Comparison of ENCODE assay signal across 8 cellular contexts in genomic region chr7:138449580-138449979, GRCh38. TPM values are rescaled to one million over a fixed set of nuclear protein-coding genes. Genes with fewer than 3 reads are reported as not detected.
A peak's percentile ranks its signal among the peaks of the same experiment; 100 is the strongest.
DNase-seq lines count a peak whose midpoint lies in the region; ATAC-seq and TF ChIP-seq lines count a peak whose summit lies in the region.

No MANE protein-coding gene starts in this region.

- H3K27ac Mint-ChIP-seq in activated T-helper 17 cell treated with anti-CD3 and anti-CD28 coated beads, Interleukin-2, amount 50 U/mL, for 72 hours: no peak overlapping the region

- no peak overlapping the region for H3K27ac ChIP-seq in right lobe of liver

- H3K4me3 ChIP-seq in AG10803 (ENCODE audit: low read length) (no peak overlapping the region), HFF-Myc (replicated peaks; ENCODE audit: low read depth, low read length) (no peak overlapping the region), right lobe of liver (no peak overlapping the region)

- no peak for ATAC-seq in right lobe of liver
- ATAC-seq in HG02759 (IDR thresholded peaks at IDR 0.05; ENCODE audit: unreplicated experiment): no peak
- ATAC-seq in HG03025 (IDR thresholded peaks at IDR 0.05; ENCODE audit: low FRiP score, unreplicated experiment): no peak
- ATAC-seq in activated T-helper 17 cell treated with anti-CD3 and anti-CD28 coated beads, Interleukin-2, amount 50 U/mL, for 72 hours (replicated peaks): no peak

- no peak overlapping the region for H3K4me3 Mint-ChIP-seq in activated T-helper 17 cell treated with anti-CD3 and anti-CD28 coated beads, Interleukin-2, amount 50 U/mL, for 72 hours

- H3K36me3 Mint-ChIP-seq in activated T-helper 17 cell treated with anti-CD3 and anti-CD28 coated beads, Interleukin-2, amount 50 U/mL, for 72 hours (ENCODE audit: low read depth): no peaks in the 10 kb centered on the region

- H3K4me1 ChIP-seq in right lobe of liver: no peaks in the 10 kb centered on the region

- WGBS in right lobe of liver (ENCODE audit: insufficient coverage, low coverage, low lambda C conversion rate, missing lambda C conversion rate): 83% methylated on average over 6 of the region's 6 CpGs

- TF ChIP-seq POLR2A in right lobe of liver (IDR thresholded peaks at IDR 0.05): no peak

- TF ChIP-seq CTCF in AG10803 (conservative IDR thresholded peaks at IDR 0.05; ENCODE audit: low read length) (peak; percentile 21), HFF-Myc (IDR thresholded peaks at IDR 0.05; ENCODE audit: low read depth, low read length, missing control alignments) (peak; percentile 51), right lobe of liver (IDR thresholded peaks at IDR 0.05) (peak in 3 of 4 donors; percentile 18 to 26 (median 20))

- H3K9me3 Mint-ChIP-seq in activated T-helper 17 cell treated with anti-CD3 and anti-CD28 coated beads, Interleukin-2, amount 50 U/mL, for 72 hours: no peaks in the 10 kb centered on the region

- DNase-seq in AG10803 (ENCODE audit: low read depth): no peak
- no peak for DNase-seq in HFF-Myc (ENCODE audit: extremely low read depth, low read depth)
- peak; percentile 46 for DNase-seq in activated CD8-positive, alpha-beta memory T cell treated with anti-CD3 and anti-CD28 coated beads, Interleukin-2, amount 50 U/mL, for 4 hours
- DNase-seq in right lobe of liver: no peak
- DNase-seq in NCI-H2171 treated with DMSO at 0.1 percent for 48 hours (lab: John Stamatoyannopoulos, UW): no peak

- peaks cover 3% of the 10 kb centered on the region for H3K27me3 Mint-ChIP-seq in activated T-helper 17 cell treated with anti-CD3 and anti-CD28 coated beads, Interleukin-2, amount 50 U/mL, for 72 hours

- H3K36me3 ChIP-seq in right lobe of liver: no peaks in the 10 kb centered on the region

- intact Hi-C loops in right lobe of liver (cut with DNase I): no loop called here

- H3K9me3 ChIP-seq in right lobe of liver: no peaks in the 10 kb centered on the region

- H3K27me3 ChIP-seq in right lobe of liver: no peaks in the 10 kb centered on the region

- no peaks in the 10 kb centered on the region for H3K4me1 Mint-ChIP-seq in activated T-helper 17 cell treated with anti-CD3 and anti-CD28 coated beads, Interleukin-2, amount 50 U/mL, for 72 hours

RNA-seq across cellular contexts. Expression of gene TRIM24, which starts 10.5 kb away (rescaled TPM):
- total RNA-seq in right lobe of liver: 10 to 100 TPM; 14.5 to 18.9 (median 16.5) TPM
- total RNA-seq in activated T-helper 17 cell treated with anti-CD3 and anti-CD28 coated beads, Interleukin-2, amount 50 U/mL, for 72 hours: 10 to 100 TPM in 1 of 2 donors, 1 to 10 TPM in 1; 8.5 to 19.4 TPM
